35 cellular contexts compared by ENCODE assay signal in genomic region chr22:22527312-22527711, GRCh38. TPM values are rescaled to one million over a fixed set of nuclear protein-coding genes. Genes with fewer than 3 reads are reported as not detected.
"Had no signal": no experiment of that assay in that cellular context is flagged by ENCODE, and none has a peak within 500 bp of the region (broad histone marks: within the 10 kb centered on the region; RNA-seq: fewer than 3 reads in every experiment).

No MANE protein-coding gene starts in this region.

- FAIRE-seq: islet of Langerhans, kidney, pancreas had no signal

- H3K36me3 Mint-ChIP-seq: immature natural killer cell; naive thymus-derived CD8-positive, alpha-beta T cell had no signal

- H3K27me3 ChIP-seq: left lung, pancreas, testis, thyroid gland, transverse colon, upper lobe of left lung, vagina had no signal

- DNase-seq: immature natural killer cell; kidney; left colon; left lung; lower lobe of right lung; mammary epithelial cell; mesenchymal stem cell; naive thymus-derived CD8-positive, alpha-beta T cell; nucleus accumbens; pancreas; posterior cingulate gyrus; retina; right cardiac atrium; stimulated activated CD4-positive, alpha-beta T cell treated with anti-CD3 and anti-CD28 coated beads, Interleukin-12 subunit alpha, Interleukin-12 subunit beta, amount 100 ng/mL, for 4 hours; stimulated activated CD4-positive, alpha-beta T cell treated with anti-CD3 and anti-CD28 coated beads, Interleukin-15, amount 100 ng/mL, for 24 hours; stimulated activated CD4-positive, alpha-beta T cell treated with anti-CD3 and anti-CD28 coated beads, Interleukin-2, amount 100 ng/mL, for 24 hours; stimulated activated CD4-positive, alpha-beta T cell treated with anti-CD3 and anti-CD28 coated beads, Interleukin-4, amount 100 ng/mL, for 1 hour; stimulated activated naive B cell treated with anti-CD40 and anti-IgM and Interleukin-4, amounts not matched to agents 10 μg/mL and 1 μg/mL and 100 μg/mL, for 72 hours; stimulated activated naive CD8-positive, alpha-beta T cell treated with anti-CD3 and anti-CD28 coated beads, Interleukin-15, Interleukin-2, amounts not matched to agents 100 U/mL and 50 U/mL, for 24 hours; stomach; testis; thyroid gland; transverse colon; upper lobe of left lung had no signal

- H3K4me1 Mint-ChIP-seq: immature natural killer cell; naive thymus-derived CD8-positive, alpha-beta T cell; nephron; neural crest cell had no signal

- H3K4me1 ChIP-seq: left lung, lower lobe of right lung, pancreas, prostate gland, stomach, testis, thyroid gland, transverse colon, upper lobe of left lung, vagina had no signal

- H3K4me3 ChIP-seq: left lung, lower lobe of right lung, pancreas, prostate gland, skin epidermis, stomach, testis, thyroid gland, transverse colon, upper lobe of left lung, vagina had no signal

- ATAC-seq: left colon; left lung; lower lobe of right lung; naive thymus-derived CD8-positive, alpha-beta T cell; pancreas; right cardiac atrium; sciatic nerve; stimulated activated naive B cell treated with anti-CD40 and anti-IgM and Interleukin-4, amounts not matched to agents 10 μg/mL and 1 μg/mL and 100 μg/mL, for 72 hours; stimulated activated naive CD8-positive, alpha-beta T cell treated with anti-CD3 and anti-CD28 coated beads, Interleukin-15, Interleukin-2, amounts not matched to agents 100 U/mL and 50 U/mL, for 24 hours had no signal

- H3K9me3 ChIP-seq: left lung, lower lobe of right lung, pancreas, prostate gland, stomach, testis, thyroid gland, transverse colon, upper lobe of left lung, vagina had no signal

- H3K27ac Mint-ChIP-seq: immature natural killer cell; naive thymus-derived CD8-positive, alpha-beta T cell; nephron; stimulated activated naive B cell treated with anti-CD40 and anti-IgM and Interleukin-4, amounts not matched to agents 10 μg/mL and 1 μg/mL and 100 μg/mL, for 72 hours had no signal

- H3K36me3 ChIP-seq: left lung, lower lobe of right lung, pancreas, prostate gland, stomach, thyroid gland, transverse colon, upper lobe of left lung, vagina had no signal

- H3K9me3 Mint-ChIP-seq: immature natural killer cell; naive thymus-derived CD8-positive, alpha-beta T cell had no signal

- H3K27ac ChIP-seq: left lung, lower lobe of right lung, pancreas, prostate gland, skin epidermis, stomach, testis, thyroid gland, transverse colon, upper lobe of left lung, vagina had no signal

- H3K4me3 Mint-ChIP-seq: immature natural killer cell; naive thymus-derived CD8-positive, alpha-beta T cell; nephron; neural crest cell; stimulated activated naive B cell treated with anti-CD40 and anti-IgM and Interleukin-4, amounts not matched to agents 10 μg/mL and 1 μg/mL and 100 μg/mL, for 72 hours had no signal

RNA-seq across cellular contexts. Expression of gene ZNF280A, which starts 7.2 kb away (rescaled TPM):
- total RNA-seq: kidney; left colon; left lung; liver; lower lobe of right lung; mammary epithelial cell; mucosa of gallbladder; naive thymus-derived CD8-positive, alpha-beta T cell; neural crest cell; osteoblast; pancreas; prostate gland; right cardiac atrium; sciatic nerve; stomach; thyroid gland; transverse colon; upper lobe of left lung; urinary bladder; vagina had no signal
- polyA plus RNA-seq: immature natural killer cell; liver; mammary epithelial cell; naive thymus-derived CD8-positive, alpha-beta T cell; pancreas; right cardiac atrium; stomach; urinary bladder had no signal

RNA-seq across cellular contexts. Expression of gene PRAME, which starts 31.8 kb away (rescaled TPM):
- total RNA-seq: left colon; left lung; liver; lower lobe of right lung; mammary epithelial cell; naive thymus-derived CD8-positive, alpha-beta T cell; right cardiac atrium; stomach; urinary bladder; vagina had no signal
- polyA plus RNA-seq: immature natural killer cell; liver; naive thymus-derived CD8-positive, alpha-beta T cell; pancreas; stomach; urinary bladder had no signal
